In the genomic region with DNA sequence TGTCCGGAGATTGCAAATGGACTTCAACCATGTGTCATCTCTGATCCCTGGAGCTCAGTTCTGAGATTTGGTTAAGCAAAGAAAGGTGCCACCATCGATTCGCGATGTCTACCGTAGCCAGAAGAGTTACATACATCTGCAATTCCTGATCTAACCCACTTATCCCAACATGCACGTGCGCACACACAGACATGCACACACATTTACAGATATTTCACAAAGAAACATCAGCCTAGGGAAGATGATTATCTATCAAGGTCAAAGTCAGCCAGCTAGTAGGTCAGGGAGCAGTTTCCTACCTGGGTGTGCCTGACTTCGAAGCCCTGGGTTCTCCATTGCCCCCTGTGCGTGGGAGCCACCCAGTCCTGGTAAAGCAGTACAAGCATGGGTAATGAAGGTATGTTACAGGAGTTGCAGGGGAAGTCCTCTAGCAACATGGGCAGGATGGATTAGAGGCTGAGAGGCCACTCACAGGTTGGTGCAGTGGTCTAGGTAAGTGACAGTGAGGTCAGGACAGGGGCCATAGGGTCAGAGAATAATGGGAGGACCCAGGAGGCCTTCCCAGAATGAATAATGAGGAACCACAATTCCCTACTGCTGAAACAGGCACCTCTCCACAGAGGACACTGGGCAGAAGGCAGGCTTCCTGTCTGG, we compare ENCODE assay signal across 22 cellular contexts.
DNase-seq lines count a peak whose midpoint lies in the region; ATAC-seq and TF ChIP-seq lines count a peak whose summit lies in the region.
"Had no signal": no experiment of that assay in that cellular context is flagged by ENCODE, and none has a peak within 500 bp of the region (broad histone marks: within the 10 kb centered on the region; RNA-seq: fewer than 3 reads in every experiment).

No MANE protein-coding gene starts in this region.

- TF ChIP-seq CTCF in endothelial cell (IDR thresholded peaks at IDR 0.05; ENCODE audit: unreplicated experiment): no peak

- H3K36me3 Mint-ChIP-seq in T-helper 17 cell (ENCODE audit: low read depth) (no peaks in the 10 kb centered on the region), endothelial cell (ENCODE audit: low read depth, unreplicated experiment) (peaks cover 8% of the 10 kb centered on the region)
- no peaks in the 10 kb centered on the region for H3K36me3 Mint-ChIP-seq in stimulated activated naive B cell treated with anti-CD40 and anti-IgM and Interleukin-4, amounts not matched to agents 10 μg/mL and 1 μg/mL and 100 μg/mL, for 72 hours
- H3K36me3 Mint-ChIP-seq in activated naive CD4-positive, alpha-beta T cell treated with anti-CD3 and anti-CD28 coated beads, Interleukin-2, amount 50 U/mL, for 72 hours: no peaks in the 10 kb centered on the region
- H3K36me3 Mint-ChIP-seq: CD8-positive, alpha-beta memory T cell; IgD-negative memory B cell had no signal

- peak overlapping the region; percentile 19 for H3K27ac Mint-ChIP-seq in T-helper 17 cell
- H3K27ac Mint-ChIP-seq in endothelial cell (ENCODE audit: unreplicated experiment): no peak overlapping the region
- H3K27ac Mint-ChIP-seq in stimulated activated naive B cell treated with anti-CD40 and anti-IgM and Interleukin-4, amounts not matched to agents 10 μg/mL and 1 μg/mL and 100 μg/mL, for 72 hours: peak overlapping the region; percentile 4
- H3K27ac Mint-ChIP-seq in activated naive CD4-positive, alpha-beta T cell treated with anti-CD3 and anti-CD28 coated beads, Interleukin-2, amount 50 U/mL, for 72 hours: no peak overlapping the region
- H3K27ac Mint-ChIP-seq: HFFc6 had no signal

- H3K9me3 ChIP-seq in T-helper 17 cell (ENCODE audit: control insufficient read depth, low read length, poor library complexity, severe bottlenecking): no peaks in the 10 kb centered on the region

- H3K4me1 Mint-ChIP-seq in T-helper 17 cell (peaks cover 8% of the 10 kb centered on the region), endothelial cell (ENCODE audit: unreplicated experiment) (peaks cover 8% of the 10 kb centered on the region)
- H3K4me1 Mint-ChIP-seq in stimulated activated naive B cell treated with anti-CD40 and anti-IgM and Interleukin-4, amounts not matched to agents 10 μg/mL and 1 μg/mL and 100 μg/mL, for 72 hours: peaks cover 4 to 8% of the 10 kb centered on the region in 2 donors

- H3K9me3 Mint-ChIP-seq in endothelial cell (ENCODE audit: unreplicated experiment): no peaks in the 10 kb centered on the region
- H3K9me3 Mint-ChIP-seq in stimulated activated naive B cell treated with anti-CD40 and anti-IgM and Interleukin-4, amounts not matched to agents 10 μg/mL and 1 μg/mL and 100 μg/mL, for 72 hours: no peaks in the 10 kb centered on the region
- no peaks in the 10 kb centered on the region for H3K9me3 Mint-ChIP-seq in activated naive CD4-positive, alpha-beta T cell treated with anti-CD3 and anti-CD28 coated beads, Interleukin-2, amount 50 U/mL, for 72 hours
- H3K9me3 Mint-ChIP-seq: CD8-positive, alpha-beta memory T cell; HFFc6; IgD-negative memory B cell had no signal

- DNase-seq in T-helper 17 cell (no peak), endothelial cell (ENCODE audit: low spot score) (no peak), NCI-H128 (lab: John Stamatoyannopoulos, UW; ENCODE audit: unreplicated experiment) (no peak)
- DNase-seq in stimulated activated naive B cell treated with anti-CD40 and anti-IgM and Interleukin-4, amounts not matched to agents 10 μg/mL and 1 μg/mL and 100 μg/mL, for 72 hours: no peak
- DNase-seq in activated naive CD4-positive, alpha-beta T cell treated with anti-CD3 and anti-CD28 coated beads, Interleukin-2, amount 50 U/mL, for 72 hours (ENCODE audit: low spot score in 2 of 2): no peak
- DNase-seq: ACHN; C1 segment of cervical spinal cord; CD8-positive, alpha-beta memory T cell; H7; HFFc6; Kasumi-1; MM.1S; NCI-H1105; NCI-H1694 treated with DMSO at 0.1 percent for 48 hours; NCI-H510A; NCI-H82; OCI-M1; Right ventricle myocardium superior had no signal

- peak overlapping the region; percentile 80 for H3K27ac ChIP-seq in angular gyrus (ENCODE audit: low read depth, low read length)
- H3K27ac ChIP-seq: HL-60 had no signal

- H3K27me3 Mint-ChIP-seq in T-helper 17 cell (peaks cover 13% of the 10 kb centered on the region), endothelial cell (ENCODE audit: unreplicated experiment) (peaks cover 5% of the 10 kb centered on the region)
- H3K27me3 Mint-ChIP-seq in stimulated activated naive B cell treated with anti-CD40 and anti-IgM and Interleukin-4, amounts not matched to agents 10 μg/mL and 1 μg/mL and 100 μg/mL, for 72 hours: peaks cover 10 to 21% of the 10 kb centered on the region in 2 donors
- H3K27me3 Mint-ChIP-seq: IgD-negative memory B cell had no signal

- H3K4me3 Mint-ChIP-seq in T-helper 17 cell: no peak overlapping the region
- peak overlapping the region; percentile 45 for H3K4me3 Mint-ChIP-seq in endothelial cell (ENCODE audit: unreplicated experiment)
- no peak overlapping the region for H3K4me3 Mint-ChIP-seq in stimulated activated naive B cell treated with anti-CD40 and anti-IgM and Interleukin-4, amounts not matched to agents 10 μg/mL and 1 μg/mL and 100 μg/mL, for 72 hours
- H3K4me3 Mint-ChIP-seq: HFFc6 had no signal

- ATAC-seq in T-helper 17 cell (no peak), GM21515 (IDR thresholded peaks at IDR 0.05; ENCODE audit: unreplicated experiment) (no peak)
- ATAC-seq in stimulated activated naive B cell treated with anti-CD40 and anti-IgM and Interleukin-4, amounts not matched to agents 10 μg/mL and 1 μg/mL and 100 μg/mL, for 72 hours (replicated peaks): no peak
- no peak for ATAC-seq in activated naive CD4-positive, alpha-beta T cell treated with anti-CD3 and anti-CD28 coated beads, Interleukin-2, amount 50 U/mL, for 72 hours

Comparison
In these comparisons a context has a peak if more than half of its experiments do, and no peak if none do; other contexts are left out.
1. H3K27ac Mint-ChIP-seq: peak in T-helper 17 cell (single experiment) and stimulated activated naive B cell treated with anti-CD40 and anti-IgM and Interleukin-4, amounts not matched to agents 10 μg/mL and 1 μg/mL and 100 μg/mL, for 72 hours (single experiment); none in endothelial cell (single experiment) and activated naive CD4-positive, alpha-beta T cell treated with anti-CD3 and anti-CD28 coated beads, Interleukin-2, amount 50 U/mL, for 72 hours (0 of 2).